ENCODE assay signal across 2 cellular contexts in the genomic region with DNA sequence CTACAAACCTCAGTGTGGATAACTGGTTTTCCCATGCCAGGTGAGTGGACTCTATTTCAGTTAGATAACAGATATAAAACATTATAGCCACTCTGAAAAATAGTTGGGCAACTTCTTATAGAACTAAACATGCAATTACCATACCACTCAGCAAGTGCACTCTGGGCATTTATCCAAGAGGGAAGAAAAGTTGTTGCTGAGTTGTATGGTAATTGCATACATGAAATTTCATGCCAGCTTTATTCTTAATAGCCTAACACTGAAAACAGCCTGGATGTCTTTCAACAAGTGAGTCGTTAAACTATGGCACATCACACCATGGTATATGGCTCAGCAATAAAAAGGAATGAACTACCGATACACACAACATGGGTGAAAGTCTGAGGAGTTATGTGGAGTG.
A peak's percentile ranks its signal among the peaks of the same experiment; 100 is the strongest.
TF ChIP-seq lines count a peak whose summit lies in the region.

No MANE protein-coding gene starts in this region.

TF ChIP-seq in SK-N-SH treated with all-trans-retinoic acid at 6 μM for 48 hours, 23 proteins besides CTCF, POLR2A, EP300 and RAD21:
- TF ChIP-seq ISL1 (CRISPR knock-in tag; IDR thresholded peaks at IDR 0.05), result peak; percentile 77
- no peak for TF ChIP-seq ARNTL (CRISPR knock-in tag; IDR thresholded peaks at IDR 0.05; ENCODE audit: borderline replicate concordance, low read depth)

TF ChIP-seq in SK-N-SH, 30 proteins besides CTCF, POLR2A, EP300 and RAD21:
- no peak for TF ChIP-seq POLR2AphosphoS5 (IDR thresholded peaks at IDR 0.05; ENCODE audit: low read depth, low read length)
- no peak for TF ChIP-seq PBX3 (IDR thresholded peaks at IDR 0.05)
- no peak for TF ChIP-seq YY1 (IDR thresholded peaks at IDR 0.05; ENCODE audit: low read depth)
- no peak for TF ChIP-seq EZH2phosphoT487 (IDR thresholded peaks at IDR 0.05; ENCODE audit: borderline replicate concordance, low read depth)
- no peak for TF ChIP-seq TCF12 (IDR thresholded peaks at IDR 0.05)
- TF ChIP-seq, protein P1, sequence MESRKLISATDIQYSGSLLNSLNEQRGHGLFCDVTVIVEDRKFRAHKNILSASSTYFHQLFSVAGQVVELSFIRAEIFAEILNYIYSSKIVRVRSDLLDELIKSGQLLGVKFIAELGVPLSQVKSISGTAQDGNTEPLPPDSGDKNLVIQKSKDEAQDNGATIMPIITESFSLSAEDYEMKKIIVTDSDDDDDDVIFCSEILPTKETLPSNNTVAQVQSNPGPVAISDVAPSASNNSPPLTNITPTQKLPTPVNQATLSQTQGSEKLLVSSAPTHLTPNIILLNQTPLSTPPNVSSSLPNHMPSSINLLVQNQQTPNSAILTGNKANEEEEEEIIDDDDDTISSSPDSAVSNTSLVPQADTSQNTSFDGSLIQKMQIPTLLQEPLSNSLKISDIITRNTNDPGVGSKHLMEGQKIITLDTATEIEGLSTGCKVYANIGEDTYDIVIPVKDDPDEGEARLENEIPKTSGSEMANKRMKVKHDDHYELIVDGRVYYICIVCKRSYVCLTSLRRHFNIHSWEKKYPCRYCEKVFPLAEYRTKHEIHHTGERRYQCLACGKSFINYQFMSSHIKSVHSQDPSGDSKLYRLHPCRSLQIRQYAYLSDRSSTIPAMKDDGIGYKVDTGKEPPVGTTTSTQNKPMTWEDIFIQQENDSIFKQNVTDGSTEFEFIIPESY (IDR thresholded peaks at IDR 0.05; ENCODE audit: borderline replicate concordance, low read depth), result no peak
- TF ChIP-seq NFIC (IDR thresholded peaks at IDR 0.05; ENCODE audit: borderline replicate concordance), result no peak
- no peak for TF ChIP-seq MEF2A (IDR thresholded peaks at IDR 0.05; ENCODE audit: borderline replicate concordance, low read depth)
- TF ChIP-seq FOSL2 (IDR thresholded peaks at IDR 0.05; ENCODE audit: borderline replicate concordance, low read depth), result no peak
- no peak for TF ChIP-seq GATA2 (CRISPR knock-in tag; IDR thresholded peaks at IDR 0.05)
- TF ChIP-seq NRF1 (IDR thresholded peaks at IDR 0.05; ENCODE audit: low read depth, low read length), result no peak
- TF ChIP-seq, protein P2, sequence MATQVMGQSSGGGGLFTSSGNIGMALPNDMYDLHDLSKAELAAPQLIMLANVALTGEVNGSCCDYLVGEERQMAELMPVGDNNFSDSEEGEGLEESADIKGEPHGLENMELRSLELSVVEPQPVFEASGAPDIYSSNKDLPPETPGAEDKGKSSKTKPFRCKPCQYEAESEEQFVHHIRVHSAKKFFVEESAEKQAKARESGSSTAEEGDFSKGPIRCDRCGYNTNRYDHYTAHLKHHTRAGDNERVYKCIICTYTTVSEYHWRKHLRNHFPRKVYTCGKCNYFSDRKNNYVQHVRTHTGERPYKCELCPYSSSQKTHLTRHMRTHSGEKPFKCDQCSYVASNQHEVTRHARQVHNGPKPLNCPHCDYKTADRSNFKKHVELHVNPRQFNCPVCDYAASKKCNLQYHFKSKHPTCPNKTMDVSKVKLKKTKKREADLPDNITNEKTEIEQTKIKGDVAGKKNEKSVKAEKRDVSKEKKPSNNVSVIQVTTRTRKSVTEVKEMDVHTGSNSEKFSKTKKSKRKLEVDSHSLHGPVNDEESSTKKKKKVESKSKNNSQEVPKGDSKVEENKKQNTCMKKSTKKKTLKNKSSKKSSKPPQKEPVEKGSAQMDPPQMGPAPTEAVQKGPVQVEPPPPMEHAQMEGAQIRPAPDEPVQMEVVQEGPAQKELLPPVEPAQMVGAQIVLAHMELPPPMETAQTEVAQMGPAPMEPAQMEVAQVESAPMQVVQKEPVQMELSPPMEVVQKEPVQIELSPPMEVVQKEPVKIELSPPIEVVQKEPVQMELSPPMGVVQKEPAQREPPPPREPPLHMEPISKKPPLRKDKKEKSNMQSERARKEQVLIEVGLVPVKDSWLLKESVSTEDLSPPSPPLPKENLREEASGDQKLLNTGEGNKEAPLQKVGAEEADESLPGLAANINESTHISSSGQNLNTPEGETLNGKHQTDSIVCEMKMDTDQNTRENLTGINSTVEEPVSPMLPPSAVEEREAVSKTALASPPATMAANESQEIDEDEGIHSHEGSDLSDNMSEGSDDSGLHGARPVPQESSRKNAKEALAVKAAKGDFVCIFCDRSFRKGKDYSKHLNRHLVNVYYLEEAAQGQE (IDR thresholded peaks at IDR 0.05; ENCODE audit: low read depth, low read length), result no peak
- no peak for TF ChIP-seq JUND (IDR thresholded peaks at IDR 0.05)
- no peak for TF ChIP-seq CHD2 (IDR thresholded peaks at IDR 0.05; ENCODE audit: low read length, partially characterized antibody)
- TF ChIP-seq, protein P3, sequence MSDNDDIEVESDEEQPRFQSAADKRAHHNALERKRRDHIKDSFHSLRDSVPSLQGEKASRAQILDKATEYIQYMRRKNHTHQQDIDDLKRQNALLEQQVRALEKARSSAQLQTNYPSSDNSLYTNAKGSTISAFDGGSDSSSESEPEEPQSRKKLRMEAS (IDR thresholded peaks at IDR 0.05; ENCODE audit: low read depth), result no peak
- TF ChIP-seq RXRA (IDR thresholded peaks at IDR 0.05; ENCODE audit: borderline replicate concordance, low read depth), result no peak
